Comparison of ENCODE assay signal across 21 cellular contexts in genomic region chr5:14801792-14802191, GRCh38.
A peak's percentile ranks its signal among the peaks of the same experiment; 100 is the strongest.
DNase-seq lines count a peak whose midpoint lies in the region; ATAC-seq and TF ChIP-seq lines count a peak whose summit lies in the region.
"Had no signal": no experiment of that assay in that cellular context is flagged by ENCODE, and none has a peak within 500 bp of the region (broad histone marks: within the 10 kb centered on the region; RNA-seq: fewer than 3 reads in every experiment).

No MANE protein-coding gene starts in this region.

- H3K4me1 ChIP-seq in Loucy (ENCODE audit: insufficient read depth, low read length, poor library complexity, severe bottlenecking) (peaks cover 14% of the 10 kb centered on the region), thyroid gland (no peaks in the 10 kb centered on the region)
- H3K4me1 ChIP-seq: Caco-2, SJCRH30 had no signal

- H3K4me2 ChIP-seq in Loucy (ENCODE audit: low read depth, low read length, poor library complexity, severe bottlenecking): peak overlapping the region; percentile 0
- H3K4me2 ChIP-seq: KMS-11 had no signal

- H2AFZ ChIP-seq in Loucy (ENCODE audit: low read length): no peak overlapping the region

- peaks cover 15% of the 10 kb centered on the region for H3K4me1 Mint-ChIP-seq in activated naive CD8-positive, alpha-beta T cell treated with anti-CD3 and anti-CD28 coated beads, Interleukin-2, amount 10 ng/mL, durations not matched to agents 7 days and 5 days
- H3K4me1 Mint-ChIP-seq in activated naive CD8-positive, alpha-beta T cell treated with anti-CD3 and anti-CD28 coated beads for 36 hours: peaks cover 22% of the 10 kb centered on the region

- H3K9me3 Mint-ChIP-seq in activated naive CD8-positive, alpha-beta T cell treated with anti-CD3 and anti-CD28 coated beads, Interleukin-2, amount 10 ng/mL, durations not matched to agents 7 days and 5 days: no peaks in the 10 kb centered on the region
- no peaks in the 10 kb centered on the region for H3K9me3 Mint-ChIP-seq in activated naive CD8-positive, alpha-beta T cell treated with anti-CD3 and anti-CD28 coated beads for 36 hours

- intact Hi-C loops in thyroid gland (cut with DNase I): no loop called here

- DNase-seq in activated naive CD8-positive, alpha-beta T cell treated with anti-CD3 and anti-CD28 coated beads, Interleukin-2, amount 10 ng/mL, durations not matched to agents 7 days and 5 days: no peak
- DNase-seq in activated naive CD8-positive, alpha-beta T cell treated with anti-CD3 and anti-CD28 coated beads for 36 hours: no peak
- DNase-seq in dermis microvascular lymphatic vessel endothelial cell (ENCODE audit: low read depth in 2 of 2) (peak; percentile 42 to 66), thyroid gland (no peak), NOMO-1 (lab: John Stamatoyannopoulos, UW; ENCODE audit: unreplicated experiment in 2 of 2) (no peak), OCI-M1 (lab: John Stamatoyannopoulos, UW) (no peak)
- DNase-seq: Caco-2; DMS 273 treated with DMSO at 0.1 percent for 48 hours; IMR-90; NCI-H1105; NCI-H146; NCI-H2029 treated with DMSO at 0.1 percent for 48 hours; NCI-H226; NCI-H524; NCI-H774; NK-92 treated with Interleukin-12 subunit alpha and Interleukin-12 subunit beta, amount 100 ng/mL, for 24 hours; SJCRH30 had no signal

- peak; percentile 71 for ATAC-seq in activated naive CD8-positive, alpha-beta T cell treated with anti-CD3 and anti-CD28 coated beads, Interleukin-2, amount 10 ng/mL, durations not matched to agents 7 days and 5 days (ENCODE audit: low read depth)
- ATAC-seq: HCT116 had no signal

- no peak overlapping the region for H3K4me3 Mint-ChIP-seq in activated naive CD8-positive, alpha-beta T cell treated with anti-CD3 and anti-CD28 coated beads, Interleukin-2, amount 10 ng/mL, durations not matched to agents 7 days and 5 days
- H3K4me3 Mint-ChIP-seq in activated naive CD8-positive, alpha-beta T cell treated with anti-CD3 and anti-CD28 coated beads for 36 hours: no peak overlapping the region
- H3K4me3 Mint-ChIP-seq: CD14-positive monocyte had no signal

- H3K9ac ChIP-seq in Loucy (ENCODE audit: low read depth, low read length, poor library complexity, severe bottlenecking): no peak overlapping the region
- H3K9ac ChIP-seq: KMS-11 had no signal

- H3K9me3 ChIP-seq in Loucy (ENCODE audit: insufficient read depth, low read depth, low read length) (no peaks in the 10 kb centered on the region), thyroid gland (no peaks in the 10 kb centered on the region)
- H3K9me3 ChIP-seq: Caco-2, SJCRH30 had no signal

- no peak overlapping the region for H3K27ac Mint-ChIP-seq in activated naive CD8-positive, alpha-beta T cell treated with anti-CD3 and anti-CD28 coated beads, Interleukin-2, amount 10 ng/mL, durations not matched to agents 7 days and 5 days
- no peak overlapping the region for H3K27ac Mint-ChIP-seq in activated naive CD8-positive, alpha-beta T cell treated with anti-CD3 and anti-CD28 coated beads for 36 hours
- H3K27ac Mint-ChIP-seq: CD14-positive monocyte had no signal

- H3K36me3 ChIP-seq in Loucy (ENCODE audit: insufficient read depth, low read length) (peaks cover 4% of the 10 kb centered on the region; the same call in 1 of the 2 replicates), thyroid gland (no peaks in the 10 kb centered on the region)
- H3K36me3 ChIP-seq: SJCRH30 had no signal

- POLR2A ChIA-PET in activated naive CD8-positive, alpha-beta T cell treated with anti-CD3 and anti-CD28 coated beads, Interleukin-2, amount 10 ng/mL, durations not matched to agents 7 days and 5 days (lab: Charles Lee): no interaction called here

- H3K4me3 ChIP-seq in Loucy (ENCODE audit: low read length, poor library complexity, severe bottlenecking): no peak overlapping the region
- H3K4me3 ChIP-seq in thyroid gland (replicated peaks in 1 of 3): no peak overlapping the region
- H3K4me3 ChIP-seq: SJCRH30 had no signal

- H3K79me2 ChIP-seq in Loucy (ENCODE audit: insufficient read depth, low read length): peaks cover 15% of the 10 kb centered on the region; the same call in 1 of the 2 replicates

- H3K36me3 Mint-ChIP-seq in activated naive CD8-positive, alpha-beta T cell treated with anti-CD3 and anti-CD28 coated beads, Interleukin-2, amount 10 ng/mL, durations not matched to agents 7 days and 5 days: peaks cover 8% of the 10 kb centered on the region
- H3K36me3 Mint-ChIP-seq in activated naive CD8-positive, alpha-beta T cell treated with anti-CD3 and anti-CD28 coated beads for 36 hours: peaks cover 64% of the 10 kb centered on the region

- peaks cover 6% of the 10 kb centered on the region for H4K20me1 ChIP-seq in Loucy (ENCODE audit: insufficient read depth, low read length, poor library complexity, severe bottlenecking)

- no peaks in the 10 kb centered on the region for H3K27me3 Mint-ChIP-seq in activated naive CD8-positive, alpha-beta T cell treated with anti-CD3 and anti-CD28 coated beads, Interleukin-2, amount 10 ng/mL, durations not matched to agents 7 days and 5 days
- no peaks in the 10 kb centered on the region for H3K27me3 Mint-ChIP-seq in activated naive CD8-positive, alpha-beta T cell treated with anti-CD3 and anti-CD28 coated beads for 36 hours

- TF ChIP-seq POLR2A in thyroid gland (IDR thresholded peaks at IDR 0.05): no peak

- H3K27ac ChIP-seq in thyroid gland: no peak overlapping the region
- H3K27ac ChIP-seq: KMS-11, SJCRH30 had no signal

- no peaks in the 10 kb centered on the region for H3K27me3 ChIP-seq in Loucy (ENCODE audit: insufficient read depth, low read length, poor library complexity, severe bottlenecking)
- H3K27me3 ChIP-seq in thyroid gland: no peaks in the 10 kb centered on the region
- H3K27me3 ChIP-seq: SJCRH30 had no signal

- TF ChIP-seq CTCF in Loucy (conservative IDR thresholded peaks at IDR 0.05; ENCODE audit: low read length): no peak
- no peak for TF ChIP-seq CTCF in thyroid gland (IDR thresholded peaks at IDR 0.05)

- 78 to 81% methylated on average over 3 of the region's 3 CpGs for WGBS in thyroid gland, 2 donors

- no peaks in the 10 kb centered on the region for H3F3A ChIP-seq in Loucy (ENCODE audit: low read depth)

- no peaks in the 10 kb centered on the region for H3K9me2 ChIP-seq in Loucy (replicated peaks; ENCODE audit: low read depth, low read length)

Comparison
In these comparisons a context has a peak if more than half of its experiments do, and no peak if none do; other contexts are left out.
1. DNase-seq: peak in dermis microvascular lymphatic vessel endothelial cell (2 of 2); none in activated naive CD8-positive, alpha-beta T cell treated with anti-CD3 and anti-CD28 coated beads, Interleukin-2, amount 10 ng/mL, durations not matched to agents 7 days and 5 days (single experiment), activated naive CD8-positive, alpha-beta T cell treated with anti-CD3 and anti-CD28 coated beads for 36 hours (single experiment), thyroid gland (0 of 2), NOMO-1 (0 of 2) and OCI-M1 (single experiment).